1 cellular context compared by ENCODE assay signal in the genomic region with DNA sequence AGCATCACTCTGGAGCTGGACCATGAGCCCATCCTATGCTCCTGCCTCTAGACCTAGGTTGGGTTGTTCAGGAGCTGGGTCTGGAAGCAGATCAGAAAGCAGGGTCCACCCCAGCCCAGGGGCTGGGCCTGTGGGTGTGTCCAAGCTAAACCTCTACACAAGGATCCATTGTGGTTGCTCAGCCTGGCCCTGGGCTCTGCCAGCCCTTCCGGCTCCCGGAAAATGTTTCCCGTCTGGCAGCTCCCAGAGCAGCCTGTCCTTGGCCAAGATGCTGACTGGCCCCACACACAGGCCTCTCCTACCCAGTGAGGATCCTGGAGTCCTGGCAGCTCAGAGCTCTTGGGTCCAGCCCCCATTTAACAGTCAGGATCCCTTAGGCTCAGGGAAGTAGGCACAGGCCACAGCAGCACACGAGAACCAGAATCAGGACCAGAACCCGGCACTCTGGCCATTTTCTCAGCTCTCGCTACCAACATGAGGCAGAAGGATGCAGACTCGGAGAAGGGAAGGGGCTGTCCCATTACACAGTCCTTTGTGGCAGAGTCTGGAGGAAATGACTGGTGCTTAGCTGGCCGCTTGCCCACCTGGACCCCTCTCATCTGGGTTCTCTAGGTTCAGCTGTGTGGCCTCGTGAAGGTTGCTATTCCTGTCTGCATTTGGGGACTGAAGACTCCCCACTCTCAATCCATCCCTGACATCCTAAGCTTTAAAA.
A peak's percentile ranks its signal among the peaks of the same experiment; 100 is the strongest.
TF ChIP-seq lines count a peak whose summit lies in the region.

No MANE protein-coding gene starts in this region.

TF ChIP-seq in HepG2, 621 proteins besides CTCF, POLR2A, EP300 and RAD21 (continued from another document and continues in another):
- TF ChIP-seq ZHX2 (IDR thresholded peaks at IDR 0.05; ENCODE audit: low read depth) (no peak; the same call in 1 of the 2 replicates), ZHX2 (CRISPR knock-in tag; IDR thresholded peaks at IDR 0.05; ENCODE audit: borderline replicate concordance) (no peak), SRSF1 (optimal IDR thresholded peaks at IDR 0.05; ENCODE audit: low read depth, low read length) (no peak), CBX5 (CRISPR knock-in tag; IDR thresholded peaks at IDR 0.05; ENCODE audit: borderline replicate concordance) (no peak), HNF1B (CRISPR knock-in tag; IDR thresholded peaks at IDR 0.05) (no peak; the same call in 1 of the 2 replicates), RARA (CRISPR knock-in tag; IDR thresholded peaks at IDR 0.05) (no peak), ZNF441 (CRISPR knock-in tag; IDR thresholded peaks at IDR 0.05; ENCODE audit: borderline replicate concordance) (no peak), HDAC6 (IDR thresholded peaks at IDR 0.05; ENCODE audit: low read depth, low read length) (no peak), ZNF605 (CRISPR knock-in tag; IDR thresholded peaks at IDR 0.05) (peak; percentile 45; the same call in 1 of the 2 replicates), SSRP1 (CRISPR knock-in tag; IDR thresholded peaks at IDR 0.05) (0 out of 2 replicates have a peak, but pooled peaks have one; percentile 33), FOXK1 (CRISPR knock-in tag; IDR thresholded peaks at IDR 0.05; ENCODE audit: borderline replicate concordance, low read depth) (no peak), HHEX (CRISPR knock-in tag; IDR thresholded peaks at IDR 0.05) (no peak), GFI1 (CRISPR knock-in tag; IDR thresholded peaks at IDR 0.05; ENCODE audit: borderline replicate concordance) (no peak), ZNF546 (CRISPR knock-in tag; conservative IDR thresholded peaks at IDR 0.05) (no peak), ZNF383 (CRISPR knock-in tag; IDR thresholded peaks at IDR 0.05; ENCODE audit: borderline replicate concordance) (no peak; the same call in 1 of the 2 replicates), ATF7-NPFF (CRISPR knock-in tag; IDR thresholded peaks at IDR 0.05; ENCODE audit: low read depth) (peak; percentile 30), NFYC (CRISPR knock-in tag; IDR thresholded peaks at IDR 0.05) (no peak), ZNF234 (CRISPR knock-in tag; conservative IDR thresholded peaks at IDR 0.05) (no peak), TEF (CRISPR knock-in tag; IDR thresholded peaks at IDR 0.05) (no peak), ZNF576 (CRISPR knock-in tag; IDR thresholded peaks at IDR 0.05) (no peak), ZSCAN31 (CRISPR knock-in tag; IDR thresholded peaks at IDR 0.05; ENCODE audit: low read depth) (peak; percentile 78), SMYD3 (CRISPR knock-in tag; IDR thresholded peaks at IDR 0.05) (no peak), SKI (IDR thresholded peaks at IDR 0.05; ENCODE audit: partially characterized antibody) (no peak), ZFY (CRISPR knock-in tag; IDR thresholded peaks at IDR 0.05) (no peak; the same call in none of the 2 replicates), NFKB2 (CRISPR knock-in tag; IDR thresholded peaks at IDR 0.05; ENCODE audit: borderline replicate concordance) (no peak), SMAD9 (CRISPR knock-in tag; IDR thresholded peaks at IDR 0.05) (no peak), ZNF75D (CRISPR knock-in tag; IDR thresholded peaks at IDR 0.05; ENCODE audit: borderline replicate concordance) (no peak), MBNL3 (CRISPR knock-in tag; conservative IDR thresholded peaks at IDR 0.05) (no peak), ELF4 (CRISPR knock-in tag; IDR thresholded peaks at IDR 0.05; ENCODE audit: borderline replicate concordance) (no peak), ZKSCAN8 (CRISPR knock-in tag; IDR thresholded peaks at IDR 0.05; ENCODE audit: borderline replicate concordance) (no peak), MIXL1 (CRISPR knock-in tag; IDR thresholded peaks at IDR 0.05) (no peak), NRL (CRISPR knock-in tag; IDR thresholded peaks at IDR 0.05; ENCODE audit: borderline replicate concordance) (no peak), ZNF224 (CRISPR knock-in tag; IDR thresholded peaks at IDR 0.05) (no peak), ZNF431 (CRISPR knock-in tag; IDR thresholded peaks at IDR 0.05; ENCODE audit: borderline replicate concordance, low read depth) (peak; percentile 52; the same call in 1 of the 2 replicates), TBL1XR1 (IDR thresholded peaks at IDR 0.05; ENCODE audit: borderline replicate concordance, low read length, partially characterized antibody) (no peak), SATB2 (CRISPR knock-in tag; IDR thresholded peaks at IDR 0.05) (no peak), PCBP2 (optimal IDR thresholded peaks at IDR 0.05; ENCODE audit: low read depth, low read length, poor library complexity, severe bottlenecking) (no peak), MATR3 (CRISPR knock-in tag; IDR thresholded peaks at IDR 0.05) (no peak), ZNF552 (CRISPR knock-in tag; IDR thresholded peaks at IDR 0.05; ENCODE audit: borderline replicate concordance) (no peak), ETV6 (CRISPR knock-in tag; conservative IDR thresholded peaks at IDR 0.05) (no peak), HIVEP1 (CRISPR knock-in tag; IDR thresholded peaks at IDR 0.05) (no peak), POLR2AphosphoS5 (IDR thresholded peaks at IDR 0.05; ENCODE audit: low read depth, low read length) (no peak)
- TF ChIP-seq, protein P1, sequence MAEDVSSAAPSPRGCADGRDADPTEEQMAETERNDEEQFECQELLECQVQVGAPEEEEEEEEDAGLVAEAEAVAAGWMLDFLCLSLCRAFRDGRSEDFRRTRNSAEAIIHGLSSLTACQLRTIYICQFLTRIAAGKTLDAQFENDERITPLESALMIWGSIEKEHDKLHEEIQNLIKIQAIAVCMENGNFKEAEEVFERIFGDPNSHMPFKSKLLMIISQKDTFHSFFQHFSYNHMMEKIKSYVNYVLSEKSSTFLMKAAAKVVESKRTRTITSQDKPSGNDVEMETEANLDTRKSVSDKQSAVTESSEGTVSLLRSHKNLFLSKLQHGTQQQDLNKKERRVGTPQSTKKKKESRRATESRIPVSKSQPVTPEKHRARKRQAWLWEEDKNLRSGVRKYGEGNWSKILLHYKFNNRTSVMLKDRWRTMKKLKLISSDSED (CRISPR knock-in tag; IDR thresholded peaks at IDR 0.05): no peak
- TF ChIP-seq, protein P2, sequence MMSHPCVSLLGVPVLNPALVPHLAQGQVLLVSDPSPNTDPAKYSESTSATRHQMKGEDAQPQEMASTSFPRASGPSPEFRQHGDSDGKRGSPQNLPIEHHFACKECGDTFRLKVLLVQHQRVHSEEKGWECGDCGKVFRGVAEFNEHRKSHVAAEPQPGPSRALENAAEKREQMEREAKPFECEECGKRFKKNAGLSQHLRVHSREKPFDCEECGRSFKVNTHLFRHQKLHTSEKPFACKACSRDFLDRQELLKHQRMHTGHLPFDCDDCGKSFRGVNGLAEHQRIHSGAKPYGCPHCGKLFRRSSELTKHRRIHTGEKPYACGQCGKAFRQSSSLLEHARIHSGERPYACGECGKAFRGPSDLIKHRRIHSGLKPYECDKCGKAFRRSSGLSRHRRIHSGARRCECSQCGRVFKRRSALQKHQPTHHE (CRISPR knock-in tag; IDR thresholded peaks at IDR 0.05; ENCODE audit: borderline replicate concordance): no peak
- TF ChIP-seq, protein P3, sequence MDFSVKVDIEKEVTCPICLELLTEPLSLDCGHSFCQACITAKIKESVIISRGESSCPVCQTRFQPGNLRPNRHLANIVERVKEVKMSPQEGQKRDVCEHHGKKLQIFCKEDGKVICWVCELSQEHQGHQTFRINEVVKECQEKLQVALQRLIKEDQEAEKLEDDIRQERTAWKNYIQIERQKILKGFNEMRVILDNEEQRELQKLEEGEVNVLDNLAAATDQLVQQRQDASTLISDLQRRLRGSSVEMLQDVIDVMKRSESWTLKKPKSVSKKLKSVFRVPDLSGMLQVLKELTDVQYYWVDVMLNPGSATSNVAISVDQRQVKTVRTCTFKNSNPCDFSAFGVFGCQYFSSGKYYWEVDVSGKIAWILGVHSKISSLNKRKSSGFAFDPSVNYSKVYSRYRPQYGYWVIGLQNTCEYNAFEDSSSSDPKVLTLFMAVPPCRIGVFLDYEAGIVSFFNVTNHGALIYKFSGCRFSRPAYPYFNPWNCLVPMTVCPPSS (IDR thresholded peaks at IDR 0.05): no peak
- TF ChIP-seq, protein P4, sequence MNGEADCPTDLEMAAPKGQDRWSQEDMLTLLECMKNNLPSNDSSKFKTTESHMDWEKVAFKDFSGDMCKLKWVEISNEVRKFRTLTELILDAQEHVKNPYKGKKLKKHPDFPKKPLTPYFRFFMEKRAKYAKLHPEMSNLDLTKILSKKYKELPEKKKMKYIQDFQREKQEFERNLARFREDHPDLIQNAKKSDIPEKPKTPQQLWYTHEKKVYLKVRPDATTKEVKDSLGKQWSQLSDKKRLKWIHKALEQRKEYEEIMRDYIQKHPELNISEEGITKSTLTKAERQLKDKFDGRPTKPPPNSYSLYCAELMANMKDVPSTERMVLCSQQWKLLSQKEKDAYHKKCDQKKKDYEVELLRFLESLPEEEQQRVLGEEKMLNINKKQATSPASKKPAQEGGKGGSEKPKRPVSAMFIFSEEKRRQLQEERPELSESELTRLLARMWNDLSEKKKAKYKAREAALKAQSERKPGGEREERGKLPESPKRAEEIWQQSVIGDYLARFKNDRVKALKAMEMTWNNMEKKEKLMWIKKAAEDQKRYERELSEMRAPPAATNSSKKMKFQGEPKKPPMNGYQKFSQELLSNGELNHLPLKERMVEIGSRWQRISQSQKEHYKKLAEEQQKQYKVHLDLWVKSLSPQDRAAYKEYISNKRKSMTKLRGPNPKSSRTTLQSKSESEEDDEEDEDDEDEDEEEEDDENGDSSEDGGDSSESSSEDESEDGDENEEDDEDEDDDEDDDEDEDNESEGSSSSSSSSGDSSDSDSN (CRISPR knock-in tag; IDR thresholded peaks at IDR 0.05): 0 out of 2 replicates have a peak, but pooled peaks have one; percentile 15
- TF ChIP-seq, protein P5, sequence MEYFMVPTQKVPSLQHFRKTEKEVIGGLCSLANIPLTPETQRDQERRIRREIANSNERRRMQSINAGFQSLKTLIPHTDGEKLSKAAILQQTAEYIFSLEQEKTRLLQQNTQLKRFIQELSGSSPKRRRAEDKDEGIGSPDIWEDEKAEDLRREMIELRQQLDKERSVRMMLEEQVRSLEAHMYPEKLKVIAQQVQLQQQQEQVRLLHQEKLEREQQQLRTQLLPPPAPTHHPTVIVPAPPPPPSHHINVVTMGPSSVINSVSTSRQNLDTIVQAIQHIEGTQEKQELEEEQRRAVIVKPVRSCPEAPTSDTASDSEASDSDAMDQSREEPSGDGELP (IDR thresholded peaks at IDR 0.05; ENCODE audit: borderline replicate concordance, low read depth): no peak
